In the genomic region with DNA sequence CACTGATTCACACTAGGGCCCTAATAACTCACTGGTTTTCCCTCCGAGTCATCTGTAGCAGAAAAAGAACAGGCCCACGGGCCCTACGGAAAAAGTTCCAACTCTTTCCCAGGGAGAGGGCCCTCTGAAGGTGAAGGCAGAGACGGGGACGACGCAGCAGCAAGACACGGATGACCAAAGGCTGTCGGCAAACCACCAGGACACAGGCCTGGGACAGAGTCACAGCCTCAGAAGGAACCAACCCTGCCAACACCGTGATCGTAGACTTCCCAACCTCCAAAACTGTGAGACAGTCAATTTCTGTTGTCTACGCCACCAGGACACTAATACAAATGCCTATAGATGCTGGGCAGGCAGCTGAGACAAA, we compare ENCODE assay signal across 21 cellular contexts.
"Had no signal": no experiment of that assay in that cellular context is flagged by ENCODE, and none has a peak within 500 bp of the region (broad histone marks: within the 10 kb centered on the region; RNA-seq: fewer than 3 reads in every experiment).

No MANE protein-coding gene starts in this region.

- H3K27me3 ChIP-seq: foreskin keratinocyte, heart right ventricle, tibial nerve had no signal

- H3K4me3 ChIP-seq: esophagus muscularis mucosa, heart right ventricle, spleen, tibial nerve had no signal

- H3K36me3 ChIP-seq: esophagus muscularis mucosa, heart right ventricle, spleen, tibial nerve had no signal

- H3K27me3 Mint-ChIP-seq: activated CD8-positive, alpha-beta memory T cell treated with anti-CD3 and anti-CD28 coated beads, Interleukin-2, amount 10 ng/mL, durations not matched to agents 7 days and 5 days; activated CD8-positive, alpha-beta T cell treated with anti-CD3 and anti-CD28 coated beads for 36 hours; activated naive CD4-positive, alpha-beta T cell treated with anti-CD3 and anti-CD28 coated beads, Interleukin-2, amount 50 U/mL, for 24 hours; central memory CD8-positive, alpha-beta T cell had no signal

- H3K9me3 Mint-ChIP-seq: activated B cell treated with CpG ODN at 0.5 μM for 24 hours; activated CD8-positive, alpha-beta T cell treated with anti-CD3 and anti-CD28 coated beads for 36 hours; activated naive CD4-positive, alpha-beta T cell treated with anti-CD3 and anti-CD28 coated beads, Interleukin-2, amount 50 U/mL, for 24 hours; activated T-helper 2 cell treated with anti-CD3 and anti-CD28 coated beads, Interferon-gamma antibody, Interleukin-2, Interleukin-4, amounts not matched to agents 10 μg/mL and 5 μg/mL and 100 μg/mL, durations not matched to agents 14 hours and 24 hours and 36 hours; central memory CD8-positive, alpha-beta T cell had no signal

- H3K27ac ChIP-seq: esophagus muscularis mucosa, foreskin keratinocyte, heart right ventricle, spleen, tibial nerve had no signal

- DNase-seq: activated B cell treated with CpG ODN at 0.5 μM for 24 hours; activated CD4-positive, alpha-beta T cell treated with anti-CD3 and anti-CD28 coated beads, Interleukin-2, amount 50 U/mL, for 1 hour; activated CD8-positive, alpha-beta memory T cell treated with anti-CD3 and anti-CD28 coated beads, Interleukin-2, amount 10 ng/mL, durations not matched to agents 7 days and 5 days; activated CD8-positive, alpha-beta T cell treated with anti-CD3 and anti-CD28 coated beads for 36 hours; activated T-cell treated with anti-CD3 and anti-CD28 coated beads, Interleukin-2, amount 50 U/mL, for 48 hours; effector CD4-positive, alpha-beta T cell; foreskin keratinocyte; heart right ventricle; nephron progenitor cell; occipital lobe; posterior cingulate gyrus; spleen; stimulated activated naive CD4-positive, alpha-beta T cell treated with Interleukin-2 at 50 U/mL for 16 hours; SW 1271; T-helper 2 cell had no signal

- H3K27ac Mint-ChIP-seq: activated B cell treated with CpG ODN at 0.5 μM for 24 hours; activated CD8-positive, alpha-beta memory T cell treated with anti-CD3 and anti-CD28 coated beads, Interleukin-2, amount 10 ng/mL, durations not matched to agents 7 days and 5 days; activated CD8-positive, alpha-beta T cell treated with anti-CD3 and anti-CD28 coated beads for 36 hours; activated naive CD4-positive, alpha-beta T cell treated with anti-CD3 and anti-CD28 coated beads, Interleukin-2, amount 50 U/mL, for 24 hours; activated T-helper 2 cell treated with anti-CD3 and anti-CD28 coated beads, Interferon-gamma antibody, Interleukin-2, Interleukin-4, amounts not matched to agents 10 μg/mL and 5 μg/mL and 100 μg/mL, durations not matched to agents 14 hours and 24 hours and 36 hours had no signal

- H3K9me3 ChIP-seq: esophagus muscularis mucosa, heart right ventricle, spleen, tibial nerve had no signal

- H3K36me3 Mint-ChIP-seq: activated CD8-positive, alpha-beta memory T cell treated with anti-CD3 and anti-CD28 coated beads, Interleukin-2, amount 10 ng/mL, durations not matched to agents 7 days and 5 days; activated naive CD4-positive, alpha-beta T cell treated with anti-CD3 and anti-CD28 coated beads, Interleukin-2, amount 50 U/mL, for 24 hours had no signal

- H3K4me3 Mint-ChIP-seq: activated B cell treated with CpG ODN at 0.5 μM for 24 hours; activated CD8-positive, alpha-beta memory T cell treated with anti-CD3 and anti-CD28 coated beads, Interleukin-2, amount 10 ng/mL, durations not matched to agents 7 days and 5 days; activated CD8-positive, alpha-beta T cell treated with anti-CD3 and anti-CD28 coated beads for 36 hours; activated naive CD4-positive, alpha-beta T cell treated with anti-CD3 and anti-CD28 coated beads, Interleukin-2, amount 50 U/mL, for 24 hours; central memory CD8-positive, alpha-beta T cell had no signal

- ATAC-seq: activated CD8-positive, alpha-beta memory T cell treated with anti-CD3 and anti-CD28 coated beads, Interleukin-2, amount 10 ng/mL, durations not matched to agents 7 days and 5 days; activated CD8-positive, alpha-beta T cell treated with anti-CD3 and anti-CD28 coated beads for 36 hours; foreskin keratinocyte; heart right ventricle; right cardiac atrium had no signal
